In the genomic region with DNA sequence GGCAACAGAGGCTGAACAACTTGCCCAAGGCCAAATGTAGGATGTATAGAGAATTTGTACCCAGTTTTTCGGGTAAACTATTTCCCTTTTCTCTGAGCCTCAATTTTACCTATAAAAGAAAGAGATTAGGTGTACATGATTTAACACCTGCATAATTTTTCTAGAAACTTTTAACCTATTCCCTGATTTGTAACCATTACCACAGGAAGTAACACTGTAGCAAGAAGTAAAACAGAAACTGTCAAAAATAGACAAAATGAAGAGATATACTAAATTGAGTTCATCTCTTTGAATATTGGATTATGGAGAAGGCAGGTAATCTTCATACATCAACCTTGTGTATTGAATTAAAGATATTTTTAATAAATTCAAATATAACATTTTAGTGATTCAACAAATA, we compare ENCODE assay signal across 20 cellular contexts.
DNase-seq lines count a peak whose midpoint lies in the region; ATAC-seq and TF ChIP-seq lines count a peak whose summit lies in the region.
"Had no signal": no experiment of that assay in that cellular context is flagged by ENCODE, and none has a peak within 500 bp of the region (broad histone marks: within the 10 kb centered on the region; RNA-seq: fewer than 3 reads in every experiment).

No MANE protein-coding gene starts in this region.

- no peaks in the 10 kb centered on the region for H3K4me1 Mint-ChIP-seq in type B pancreatic cell (ENCODE audit: unreplicated experiment)
- H3K4me1 Mint-ChIP-seq: activated naive CD8-positive, alpha-beta T cell treated with anti-CD3 and anti-CD28 coated beads, Interleukin-2, amount 50 U/mL, for 24 hours; stimulated activated naive CD8-positive, alpha-beta T cell treated with anti-CD3 and anti-CD28 coated beads, Interleukin-15, amount 100 ng/mL, for 72 hours had no signal

- peak; percentile 45 for ATAC-seq in GM19351 (IDR thresholded peaks at IDR 0.05; ENCODE audit: unreplicated experiment)
- peak; percentile 48 for ATAC-seq in GM21723 (IDR thresholded peaks at IDR 0.05; ENCODE audit: unreplicated experiment)
- ATAC-seq in HG03103 (IDR thresholded peaks at IDR 0.05; ENCODE audit: low read depth, unreplicated experiment) = peak; percentile 41
- ATAC-seq: activated naive CD8-positive, alpha-beta T cell treated with anti-CD3 and anti-CD28 coated beads, Interleukin-2, amount 50 U/mL, for 24 hours; PC-3; stimulated activated naive CD8-positive, alpha-beta T cell treated with anti-CD3 and anti-CD28 coated beads, Interleukin-15, amount 100 ng/mL, for 72 hours had no signal

- H3K9me3 Mint-ChIP-seq in type B pancreatic cell = peaks cover 4% of the 10 kb centered on the region
- H3K9me3 Mint-ChIP-seq: activated naive CD8-positive, alpha-beta T cell treated with anti-CD3 and anti-CD28 coated beads, Interleukin-2, amount 50 U/mL, for 24 hours; activated T-cell treated with anti-CD3 and anti-CD28 coated beads, Interleukin-2, amount 50 U/mL, for 24 hours; endodermal cell; stimulated activated naive CD8-positive, alpha-beta T cell treated with anti-CD3 and anti-CD28 coated beads, Interleukin-15, amount 100 ng/mL, for 72 hours had no signal

- H3K27me3 Mint-ChIP-seq in type B pancreatic cell = no peaks in the 10 kb centered on the region
- H3K27me3 Mint-ChIP-seq: activated naive CD8-positive, alpha-beta T cell treated with anti-CD3 and anti-CD28 coated beads, Interleukin-2, amount 50 U/mL, for 24 hours; activated T-cell treated with anti-CD3 and anti-CD28 coated beads, Interleukin-2, amount 50 U/mL, for 24 hours; stimulated activated naive CD8-positive, alpha-beta T cell treated with anti-CD3 and anti-CD28 coated beads, Interleukin-15, amount 100 ng/mL, for 72 hours had no signal

- no peak for TF ChIP-seq CTCF in type B pancreatic cell (conservative IDR thresholded peaks at IDR 0.05)

- no peak for DNase-seq in amniotic stem cell (lab: John Stamatoyannopoulos, UW)
- DNase-seq in type B pancreatic cell (ENCODE audit: extremely low spot score, unreplicated experiment) = no peak
- DNase-seq in H7 = no peak
- DNase-seq in NAMALWA (ENCODE audit: low spot score) = no peak
- DNase-seq: activated CD4-positive, alpha-beta T cell treated with anti-CD3 and anti-CD28 coated beads, Interleukin-2, amount 50 U/mL, for 1 hour; activated naive CD8-positive, alpha-beta T cell treated with anti-CD3 and anti-CD28 coated beads, Interleukin-2, amount 50 U/mL, for 24 hours; activated T-cell treated with anti-CD3 and anti-CD28 coated beads, Interleukin-2, amount 50 U/mL, for 24 hours; caudate nucleus; DND-41; endodermal cell; NCI-H2029; NCI-H510A treated with DMSO at 0.1 percent for 48 hours; PC-3; stimulated activated naive CD8-positive, alpha-beta T cell treated with anti-CD3 and anti-CD28 coated beads, Interleukin-15, amount 100 ng/mL, for 72 hours; uterus had no signal

- H3K4me3 Mint-ChIP-seq in type B pancreatic cell = no peak overlapping the region
- H3K4me3 Mint-ChIP-seq: activated naive CD8-positive, alpha-beta T cell treated with anti-CD3 and anti-CD28 coated beads, Interleukin-2, amount 50 U/mL, for 24 hours; activated T-cell treated with anti-CD3 and anti-CD28 coated beads, Interleukin-2, amount 50 U/mL, for 24 hours; endodermal cell; stimulated activated naive CD8-positive, alpha-beta T cell treated with anti-CD3 and anti-CD28 coated beads, Interleukin-15, amount 100 ng/mL, for 72 hours had no signal

- no peak overlapping the region for H3K4me3 ChIP-seq in H7 (ENCODE audit: insufficient read depth, low read depth, low read length)
- H3K4me3 ChIP-seq: BLaER1 treated with 17β-estradiol and CSF1 and Interleukin-3, amounts not matched to agents 10 nM and 100 nM; smooth muscle cell; uterus had no signal

- no peaks in the 10 kb centered on the region for H3K36me3 Mint-ChIP-seq in type B pancreatic cell

- H3K27ac Mint-ChIP-seq in type B pancreatic cell = no peak overlapping the region
- H3K27ac Mint-ChIP-seq: activated naive CD8-positive, alpha-beta T cell treated with anti-CD3 and anti-CD28 coated beads, Interleukin-2, amount 50 U/mL, for 24 hours; activated T-cell treated with anti-CD3 and anti-CD28 coated beads, Interleukin-2, amount 50 U/mL, for 24 hours; endodermal cell; stimulated activated naive CD8-positive, alpha-beta T cell treated with anti-CD3 and anti-CD28 coated beads, Interleukin-15, amount 100 ng/mL, for 72 hours had no signal

- no peaks in the 10 kb centered on the region for H3K36me3 ChIP-seq in H7 (replicated peaks; ENCODE audit: control insufficient read depth, insufficient read depth, low read length)
- H3K36me3 ChIP-seq: BLaER1 treated with 17β-estradiol and CSF1 and Interleukin-3, amounts not matched to agents 10 nM and 100 nM; uterus had no signal

- no peaks in the 10 kb centered on the region for H3K27me3 ChIP-seq in H7 (ENCODE audit: control insufficient read depth, insufficient read depth, low read length)
- H3K27me3 ChIP-seq: BLaER1 treated with 17β-estradiol and CSF1 and Interleukin-3, amounts not matched to agents 10 nM and 100 nM; uterus had no signal
